ENCODE assay signal across 10 cellular contexts in genomic region chr6:112827793-112828192, GRCh38.
DNase-seq lines count a peak whose midpoint lies in the region; ATAC-seq and TF ChIP-seq lines count a peak whose summit lies in the region.
"Had no signal": no experiment of that assay in that cellular context is flagged by ENCODE, and none has a peak within 500 bp of the region (broad histone marks: within the 10 kb centered on the region; RNA-seq: fewer than 3 reads in every experiment).

No MANE protein-coding gene starts in this region.

- H3K27me3 ChIP-seq in foreskin keratinocyte: no peaks in the 10 kb centered on the region

- intact Hi-C loops in Right ventricle myocardium inferior (cut with DNase I): no loop called here

- no peaks in the 10 kb centered on the region for H3K4me1 ChIP-seq in foreskin keratinocyte

- DNase-seq in G401 (ENCODE audit: low spot score): peak; percentile 14
- no peak for DNase-seq in Right ventricle myocardium inferior (ENCODE audit: missing footprints)
- DNase-seq in stimulated activated CD4-positive, alpha-beta T cell treated with anti-CD3 and anti-CD28 coated beads, Interleukin-12 subunit alpha, Interleukin-12 subunit beta, amount 100 ng/mL, for 4 hours: no peak
- no peak for DNase-seq in foreskin keratinocyte
- DNase-seq in activated gamma-delta T cell (lab: John Stamatoyannopoulos, UW): no peak
- DNase-seq in SIG-M5 (lab: John Stamatoyannopoulos, UW): no peak
- DNase-seq: activated naive CD4-positive, alpha-beta T cell treated with anti-CD3 and anti-CD28 coated beads, Interleukin-2, amount 10 ng/mL, durations not matched to agents 7 days and 5 days; NCI-H1105 had no signal

- no peak for TF ChIP-seq CTCF in foreskin keratinocyte (conservative IDR thresholded peaks at IDR 0.05)

- ATAC-seq in GM21526 (IDR thresholded peaks at IDR 0.05; ENCODE audit: low FRiP score, unreplicated experiment) (peak; percentile 99), HG03520 (IDR thresholded peaks at IDR 0.05; ENCODE audit: unreplicated experiment) (peak; percentile 88), Right ventricle myocardium inferior (peak; percentile 44), foreskin keratinocyte (no peak)

- no peak overlapping the region for H3K27ac ChIP-seq in foreskin keratinocyte

- in situ Hi-C loops in G401 (cut with HindIII; ENCODE audit: low sequenced_read_pairs): no loop called here
